12 cellular contexts compared by ENCODE assay signal in the genomic region with DNA sequence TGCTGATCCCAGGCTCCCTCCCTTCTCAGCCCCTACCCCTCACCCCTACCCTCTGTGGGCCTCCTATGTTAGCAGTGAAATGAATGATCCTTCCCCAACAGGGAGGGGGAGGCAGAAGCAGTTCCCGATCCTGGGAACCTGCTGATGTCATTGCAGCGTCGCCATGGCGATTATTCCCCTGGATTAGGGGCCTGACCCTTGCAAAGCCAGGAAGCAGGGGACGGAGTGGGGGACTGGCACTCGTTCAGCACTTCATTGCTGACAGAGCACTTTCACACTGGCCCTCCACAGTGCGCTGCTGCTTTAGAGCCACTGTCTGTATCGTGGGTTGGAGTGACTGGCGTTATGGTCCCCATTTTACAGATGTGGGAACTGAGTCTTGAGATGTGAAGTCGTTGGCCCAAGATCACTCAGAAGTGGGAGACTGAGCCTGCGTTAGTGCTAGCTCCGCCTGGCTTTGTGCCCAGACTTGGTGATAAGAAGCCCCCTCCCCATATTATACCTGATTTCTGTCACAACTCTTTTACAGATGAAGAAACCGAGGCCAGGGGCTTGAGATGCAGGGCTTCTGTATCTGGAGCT. TPM values are rescaled to one million over a fixed set of nuclear protein-coding genes. Genes with fewer than 3 reads are reported as not detected.
A peak's percentile ranks its signal among the peaks of the same experiment; 100 is the strongest.
DNase-seq lines count a peak whose midpoint lies in the region; ATAC-seq, FAIRE-seq and TF ChIP-seq lines count a peak whose summit lies in the region.
"Had no signal": no experiment of that assay in that cellular context is flagged by ENCODE, and none has a peak within 500 bp of the region (broad histone marks: within the 10 kb centered on the region; RNA-seq: fewer than 3 reads in every experiment).

No MANE protein-coding gene starts in this region.

- peak; percentile 83 for DNase-seq in H7
- no peak for DNase-seq in activated T-helper 1 cell treated with anti-CD3 and anti-CD28 coated beads, Interleukin-12 subunit alpha, Interleukin-12 subunit beta, Interleukin-2, Interleukin-4 antibody, amounts not matched to agents 30 ng/mL and 10 ng/mL and 1 ng/mL, durations not matched to agents 14 hours and 24 hours and 36 hours (ENCODE audit: low spot score)
- no peak for DNase-seq in left ventricle myocardium inferior
- DNase-seq in GM19239 (ENCODE audit: insufficient read length, low spot score) = no peak
- DNase-seq in NOMO-1 treated with DMSO at 0.1 percent for 48 hours (lab: John Stamatoyannopoulos, UW; ENCODE audit: unreplicated experiment) = no peak
- DNase-seq: activated effector memory CD4-positive, alpha-beta T cell treated with Interleukin-2 at 50 U/mL for 16 hours; MG63; SIG-M5 had no signal

- peak overlapping the region; percentile 86 for H3K27ac ChIP-seq in left ventricle myocardium inferior (replicated peaks)

- H3K4me1 Mint-ChIP-seq in activated T-helper 1 cell treated with anti-CD3 and anti-CD28 coated beads, Interleukin-12 subunit alpha, Interleukin-12 subunit beta, Interleukin-2, Interleukin-4 antibody, amounts not matched to agents 30 ng/mL and 10 ng/mL and 1 ng/mL, durations not matched to agents 14 hours and 24 hours and 36 hours (ENCODE audit: low read depth) = peaks cover 65% of the 10 kb centered on the region

- no peak overlapping the region for H3K4me3 Mint-ChIP-seq in activated T-helper 1 cell treated with anti-CD3 and anti-CD28 coated beads, Interleukin-12 subunit alpha, Interleukin-12 subunit beta, Interleukin-2, Interleukin-4 antibody, amounts not matched to agents 30 ng/mL and 10 ng/mL and 1 ng/mL, durations not matched to agents 14 hours and 24 hours and 36 hours

- peaks cover 42% of the 10 kb centered on the region for H3K36me3 Mint-ChIP-seq in activated T-helper 1 cell treated with anti-CD3 and anti-CD28 coated beads, Interleukin-12 subunit alpha, Interleukin-12 subunit beta, Interleukin-2, Interleukin-4 antibody, amounts not matched to agents 30 ng/mL and 10 ng/mL and 1 ng/mL, durations not matched to agents 14 hours and 24 hours and 36 hours (ENCODE audit: low read depth)

- peak overlapping the region; percentile 19 for H3K9ac ChIP-seq in skeletal muscle satellite cell (ENCODE audit: low read depth, low read length)

- peaks cover 24% of the 10 kb centered on the region for H3K36me3 ChIP-seq in H7 (replicated peaks; ENCODE audit: control insufficient read depth, insufficient read depth, low read length)
- H3K36me3 ChIP-seq in left ventricle myocardium inferior = peaks cover 29% of the 10 kb centered on the region
- peaks cover 68% of the 10 kb centered on the region for H3K36me3 ChIP-seq in skeletal muscle satellite cell (ENCODE audit: insufficient read depth, low read length)

- H3K9me3 Mint-ChIP-seq in activated T-helper 1 cell treated with anti-CD3 and anti-CD28 coated beads, Interleukin-12 subunit alpha, Interleukin-12 subunit beta, Interleukin-2, Interleukin-4 antibody, amounts not matched to agents 30 ng/mL and 10 ng/mL and 1 ng/mL, durations not matched to agents 14 hours and 24 hours and 36 hours = no peaks in the 10 kb centered on the region

- H3K27me3 Mint-ChIP-seq in activated T-helper 1 cell treated with anti-CD3 and anti-CD28 coated beads, Interleukin-12 subunit alpha, Interleukin-12 subunit beta, Interleukin-2, Interleukin-4 antibody, amounts not matched to agents 30 ng/mL and 10 ng/mL and 1 ng/mL, durations not matched to agents 14 hours and 24 hours and 36 hours (ENCODE audit: insufficient read depth) = no peaks in the 10 kb centered on the region

- no peak for FAIRE-seq in GM19239 (lab: Jason Lieb, UNC)

- peak overlapping the region; percentile 67 for H3K27ac Mint-ChIP-seq in activated T-helper 1 cell treated with anti-CD3 and anti-CD28 coated beads, Interleukin-12 subunit alpha, Interleukin-12 subunit beta, Interleukin-2, Interleukin-4 antibody, amounts not matched to agents 30 ng/mL and 10 ng/mL and 1 ng/mL, durations not matched to agents 14 hours and 24 hours and 36 hours

- H3K4me1 ChIP-seq in left ventricle myocardium inferior = peaks cover 92% of the 10 kb centered on the region
- H3K4me1 ChIP-seq in skeletal muscle satellite cell (ENCODE audit: control insufficient read depth, insufficient read depth, low read length) = peaks cover 96% of the 10 kb centered on the region
- H3K4me1 ChIP-seq: prostate gland had no signal

- no peak overlapping the region for H3K4me3 ChIP-seq in H7 (ENCODE audit: insufficient read depth, low read depth, low read length)
- no peak overlapping the region for H3K4me3 ChIP-seq in left ventricle myocardium inferior
- H3K4me3 ChIP-seq in skeletal muscle satellite cell (ENCODE audit: low read length) = no peak overlapping the region
- H3K4me3 ChIP-seq: MG63, prostate gland had no signal

- no peaks in the 10 kb centered on the region for H3K27me3 ChIP-seq in H7 (ENCODE audit: control insufficient read depth, insufficient read depth, low read length)
- H3K27me3 ChIP-seq in left ventricle myocardium inferior (ENCODE audit: low read depth) = no peaks in the 10 kb centered on the region
- no peaks in the 10 kb centered on the region for H3K27me3 ChIP-seq in skeletal muscle satellite cell (ENCODE audit: control insufficient read depth, insufficient read depth, low read length)
- H3K27me3 ChIP-seq: MG63 had no signal

- no peak for TF ChIP-seq CTCF in left ventricle myocardium inferior (IDR thresholded peaks at IDR 0.05; ENCODE audit: borderline replicate concordance)

- H3K4me2 ChIP-seq in skeletal muscle satellite cell (ENCODE audit: low read length) = peak overlapping the region; percentile 68

- intact Hi-C loops in activated T-helper 1 cell treated with anti-CD3 and anti-CD28 coated beads, Interleukin-12 subunit alpha, Interleukin-12 subunit beta, Interleukin-2, Interleukin-4 antibody, amounts not matched to agents 30 ng/mL and 10 ng/mL and 1 ng/mL, durations not matched to agents 14 hours and 24 hours and 36 hours (cut with micrococcal nuclease) = no loop called here
- intact Hi-C loops in left ventricle myocardium inferior (cut with micrococcal nuclease) = no loop called here

- ATAC-seq in HG03439 (IDR thresholded peaks at IDR 0.05; ENCODE audit: unreplicated experiment) (no peak), HG03280 (IDR thresholded peaks at IDR 0.05; ENCODE audit: unreplicated experiment) (no peak)

- H3K9me3 ChIP-seq in left ventricle myocardium inferior (replicated peaks) = no peaks in the 10 kb centered on the region
- no peaks in the 10 kb centered on the region for H3K9me3 ChIP-seq in skeletal muscle satellite cell (replicated peaks; ENCODE audit: low read length)
- H3K9me3 ChIP-seq: MG63, prostate gland had no signal

RNA-seq across cellular contexts. Expression of gene LASP1, which starts 26.6 kb away (rescaled TPM):
- total RNA-seq in H7 (2014; rRNA removed; shearing (Covaris generic)) = 122 and 149 TPM in 2 replicates
- total RNA-seq in activated T-helper 1 cell treated with anti-CD3 and anti-CD28 coated beads, Interleukin-12 subunit alpha, Interleukin-12 subunit beta, Interleukin-2, Interleukin-4 antibody, amounts not matched to agents 30 ng/mL and 10 ng/mL and 1 ng/mL, durations not matched to agents 14 hours and 24 hours and 36 hours = 133 and 135 TPM in 2 replicates
- 29.4 TPM for total RNA-seq in left ventricle myocardium inferior
- total RNA-seq in skeletal muscle satellite cell (2012; rRNA removed) = 172 and 203 TPM in 2 replicates

RNA-seq across cellular contexts. Expression of gene RPL23, which starts 42.9 kb away (rescaled TPM):
- total RNA-seq in H7 (2014; rRNA removed; shearing (Covaris generic)) = 1,201 and 1,441 TPM in 2 replicates
- 1,847 and 1,871 TPM in 2 replicates for total RNA-seq in activated T-helper 1 cell treated with anti-CD3 and anti-CD28 coated beads, Interleukin-12 subunit alpha, Interleukin-12 subunit beta, Interleukin-2, Interleukin-4 antibody, amounts not matched to agents 30 ng/mL and 10 ng/mL and 1 ng/mL, durations not matched to agents 14 hours and 24 hours and 36 hours
- total RNA-seq in left ventricle myocardium inferior = 760 TPM
- total RNA-seq in skeletal muscle satellite cell (2012; rRNA removed) = 1,089 and 1,655 TPM in 2 replicates
